ENCODE assay signal across 8 cellular contexts in genomic region chr10:10911471-10911921, GRCh38.
DNase-seq lines count a peak whose midpoint lies in the region; ATAC-seq and TF ChIP-seq lines count a peak whose summit lies in the region.

No MANE protein-coding gene starts in this region.

- intact Hi-C loops in posterior cingulate gyrus (cut with DNase I) = no loop called here

- in situ Hi-C loops in HAP-1 (cut with MboI; ENCODE audit: low sequenced_read_pairs) = no loop called here

- CTCF ChIA-PET in BJ (lab: Yijun Ruan, JAX) = no interaction called here

- TF ChIP-seq CTCF in BJ (IDR thresholded peaks at IDR 0.05; ENCODE audit: insufficient read depth, low read depth, low read length) = no peak
- TF ChIP-seq CTCF in cardiac muscle cell (IDR thresholded peaks at IDR 0.05; ENCODE audit: low read depth, low read length) = no peak

- no peaks in the 10 kb centered on the region for H3K36me3 ChIP-seq in BJ (ENCODE audit: control insufficient read depth, insufficient read depth, low read length)
- H3K36me3 ChIP-seq in SK-N-MC (ENCODE audit: insufficient read depth, low read length) = no peaks in the 10 kb centered on the region
- no peaks in the 10 kb centered on the region for H3K36me3 ChIP-seq in cardiac muscle cell
- H3K36me3 ChIP-seq in HAP-1 (replicated peaks) = no peaks in the 10 kb centered on the region

- no peaks in the 10 kb centered on the region for H3K27me3 ChIP-seq in BJ (ENCODE audit: control insufficient read depth, insufficient read depth, low read length)
- H3K27me3 ChIP-seq in cardiac muscle cell = no peaks in the 10 kb centered on the region
- no peaks in the 10 kb centered on the region for H3K27me3 ChIP-seq in HAP-1 (ENCODE audit: low read depth)

- DNase-seq in BJ (ENCODE audit: low read depth) = peak; percentile 77
- DNase-seq in SK-N-MC (ENCODE audit: low read depth, low spot score) = no peak
- DNase-seq in cardiac muscle cell (ENCODE audit: low read depth in 1 of 2, low spot score in 1 of 2) = peak; percentile 79 to 94
- peak in 8 of 10 donors; percentile 21 to 88 (median 31) for DNase-seq in posterior cingulate gyrus
- no peak for DNase-seq in erythroblast (lab: John Stamatoyannopoulos, UW)
- DNase-seq in HAP-1 (ENCODE audit: low spot score in 2 of 2) = no peak
- no peak for DNase-seq in A172 (ENCODE audit: low spot score)

- POLR2A ChIA-PET in BJ (lab: Charles Lee) = interaction anchor here (0.6 to 0.8 kb wide), 2 partner anchors 119 to 750 kb away, joined by 3 read pairs; no protein-coding TSS in a partner anchor

- H3K4me1 ChIP-seq in cardiac muscle cell (ENCODE audit: low read depth) = peaks cover 49% of the 10 kb centered on the region
- no peaks in the 10 kb centered on the region for H3K4me1 ChIP-seq in HAP-1

- peak overlapping the region; percentile 3 for H3K4me3 ChIP-seq in BJ (ENCODE audit: low read depth, low read length)
- H3K4me3 ChIP-seq in SK-N-MC = no peak overlapping the region
- H3K4me3 ChIP-seq in cardiac muscle cell = no peak overlapping the region
- no peak overlapping the region for H3K4me3 ChIP-seq in HAP-1

- no peak for ATAC-seq in GM19397 (IDR thresholded peaks at IDR 0.05; ENCODE audit: unreplicated experiment)

- H3K9ac ChIP-seq in SK-N-MC (ENCODE audit: insufficient read length) = no peak overlapping the region

- H3K9me3 ChIP-seq in SK-N-MC (ENCODE audit: low read depth, low read length) (no peaks in the 10 kb centered on the region), cardiac muscle cell (ENCODE audit: low read depth) (no peaks in the 10 kb centered on the region), HAP-1 (no peaks in the 10 kb centered on the region)

- TF ChIP-seq POLR2A in erythroblast (IDR thresholded peaks at IDR 0.05; ENCODE audit: low read length) = no peak

- H3K27ac ChIP-seq in SK-N-MC (0 out of 2 replicates have a peak overlapping the region, but pooled peaks have one; percentile 9), cardiac muscle cell (peak overlapping the region; percentile 90)

Comparison
In these comparisons a context has a peak if more than half of its experiments do, and no peak if none do; other contexts are left out.
1. DNase-seq: peak in BJ (single experiment), cardiac muscle cell (2 of 2) and posterior cingulate gyrus (8 of 10); none in SK-N-MC (single experiment), erythroblast (0 of 2), HAP-1 (0 of 2) and A172 (single experiment).